ENCODE assay signal across 22 cellular contexts in genomic region chr7:52540041-52540440, GRCh38.
DNase-seq lines count a peak whose midpoint lies in the region; ATAC-seq and TF ChIP-seq lines count a peak whose summit lies in the region.
"Had no signal": no experiment of that assay in that cellular context is flagged by ENCODE, and none has a peak within 500 bp of the region (broad histone marks: within the 10 kb centered on the region; RNA-seq: fewer than 3 reads in every experiment).

No MANE protein-coding gene starts in this region.

- H3K4me3 ChIP-seq in RWPE2 (ENCODE audit: severe bottlenecking) (no peak overlapping the region), hepatocyte (no peak overlapping the region)
- H3K4me3 ChIP-seq: dorsolateral prefrontal cortex, heart left ventricle had no signal

- H3K27ac ChIP-seq in RWPE2 (ENCODE audit: poor library complexity, severe bottlenecking), result no peak overlapping the region
- peak overlapping the region; percentile 81 for H3K27ac ChIP-seq in hepatocyte
- H3K27ac ChIP-seq: dorsolateral prefrontal cortex, heart left ventricle, VCaP had no signal

- no peaks in the 10 kb centered on the region for H3K9me2 ChIP-seq in hepatocyte (replicated peaks; ENCODE audit: insufficient read depth)
- H3K9me2 ChIP-seq: SK-N-SH had no signal

- WGBS in hepatocyte (ENCODE audit: low lambda C conversion rate, missing lambda C conversion rate), result 45% methylated on average over 2 of the region's 2 CpGs

- no peak overlapping the region for H3K4me2 ChIP-seq in hepatocyte
- H3K4me2 ChIP-seq: SK-N-SH had no signal

- peak; percentile 78 for ATAC-seq in RWPE2 (ENCODE audit: low read depth)
- no peak for ATAC-seq in GM21381 (IDR thresholded peaks at IDR 0.05; ENCODE audit: unreplicated experiment)
- ATAC-seq in GM18517 (IDR thresholded peaks at IDR 0.05; ENCODE audit: unreplicated experiment), result no peak
- ATAC-seq: activated naive CD4-positive, alpha-beta T cell treated with anti-CD3 and anti-CD28 coated beads, Interleukin-2, amount 50 U/mL, for 72 hours; activated T-helper 17 cell treated with anti-CD3 and anti-CD28 coated beads, Interleukin-2, amount 50 U/mL, for 72 hours; heart left ventricle; naive thymus-derived CD8-positive, alpha-beta T cell; Panc1 had no signal

- no peak overlapping the region for H2AFZ ChIP-seq in hepatocyte

- H3K9me3 ChIP-seq in RWPE2 (ENCODE audit: severe bottlenecking) (no peaks in the 10 kb centered on the region), hepatocyte (ENCODE audit: low read depth) (no peaks in the 10 kb centered on the region)
- H3K9me3 ChIP-seq: heart left ventricle had no signal

- H3K4me1 ChIP-seq in RWPE2 (ENCODE audit: insufficient read depth, poor library complexity, severe bottlenecking), result no peaks in the 10 kb centered on the region
- no peaks in the 10 kb centered on the region for H3K4me1 ChIP-seq in hepatocyte (ENCODE audit: insufficient read depth)
- H3K4me1 ChIP-seq: heart left ventricle had no signal

- TF ChIP-seq CTCF in RWPE2 (IDR thresholded peaks at IDR 0.05; ENCODE audit: poor library complexity, severe bottlenecking) (no peak), hepatocyte (IDR thresholded peaks at IDR 0.05; ENCODE audit: poor library complexity) (no peak)

- no peaks in the 10 kb centered on the region for H3K27me3 ChIP-seq in RWPE2 (ENCODE audit: insufficient read depth, poor library complexity, severe bottlenecking)
- no peaks in the 10 kb centered on the region for H3K27me3 ChIP-seq in hepatocyte
- H3K27me3 ChIP-seq: dorsolateral prefrontal cortex, heart left ventricle had no signal

- H3K36me3 ChIP-seq in RWPE2 (ENCODE audit: low read depth) (no peaks in the 10 kb centered on the region), hepatocyte (replicated peaks; ENCODE audit: insufficient read depth, low read depth) (no peaks in the 10 kb centered on the region)
- H3K36me3 ChIP-seq: heart left ventricle had no signal

- in situ Hi-C loops in ACHN (cut with HindIII; ENCODE audit: low pct_ligation_motif_present, low pct_unique_long_range_greater_than_20kb, low sequenced_read_pairs), result no loop called here

- peak; percentile 43 for DNase-seq in ACHN
- peak; percentile 50 for DNase-seq in HT-29 (ENCODE audit: low spot score)
- DNase-seq in RWPE2 (ENCODE audit: low spot score), result no peak
- DNase-seq in hepatocyte (ENCODE audit: low spot score), result peak; percentile 17
- DNase-seq in cardiac septum (ENCODE audit: low spot score), result no peak
- DNase-seq in NCI-H2227 (lab: John Stamatoyannopoulos, UW; ENCODE audit: unreplicated experiment), result no peak
- DNase-seq: activated CD4-positive, alpha-beta T cell treated with anti-CD3 and anti-CD28 coated beads, Interleukin-2, amount 10 ng/mL, durations not matched to agents 24 days and 14 days; aorta; cerebellar nuclear complex; DMS79; dorsolateral prefrontal cortex; H7; heart left ventricle; naive thymus-derived CD8-positive, alpha-beta T cell; NCI-H1417; SK-N-SH had no signal

- no peaks in the 10 kb centered on the region for H4K20me1 ChIP-seq in hepatocyte (ENCODE audit: insufficient read depth, poor library complexity, severe bottlenecking)

- intact Hi-C loops in cardiac septum (cut with DNase I), result no loop called here

- H3K79me2 ChIP-seq in hepatocyte, result no peaks in the 10 kb centered on the region

Comparison
In these comparisons a context has a peak if more than half of its experiments do, and no peak if none do; other contexts are left out.
1. DNase-seq: peak in ACHN (single experiment), HT-29 (single experiment) and hepatocyte (single experiment); none in RWPE2 (single experiment), cardiac septum (single experiment) and NCI-H2227 (single experiment).